In the genomic region with DNA sequence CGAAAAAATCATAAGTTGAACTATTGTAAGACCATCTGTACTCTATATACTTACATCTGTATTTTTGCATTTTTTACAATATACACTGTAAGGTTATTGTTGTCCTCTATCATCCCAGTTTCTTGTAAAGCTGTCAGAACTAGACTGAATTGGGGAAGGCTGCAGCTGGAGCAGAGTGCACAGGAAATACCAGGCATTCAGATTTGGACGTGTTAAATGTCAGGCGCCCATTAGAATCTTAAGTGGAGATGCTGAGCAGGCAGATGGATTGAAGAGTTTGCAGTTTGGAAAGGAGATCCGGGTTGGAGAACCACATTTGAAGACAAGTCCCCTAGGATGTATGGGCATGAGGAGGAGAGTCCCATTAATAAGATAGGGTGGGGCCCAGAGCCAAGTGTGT, we compare ENCODE assay signal across 19 cellular contexts. TPM values are rescaled to one million over a fixed set of nuclear protein-coding genes. Genes with fewer than 3 reads are reported as not detected.
DNase-seq lines count a peak whose midpoint lies in the region; TF ChIP-seq lines count a peak whose summit lies in the region.
"Had no signal": no experiment of that assay in that cellular context is flagged by ENCODE, and none has a peak within 500 bp of the region (broad histone marks: within the 10 kb centered on the region; RNA-seq: fewer than 3 reads in every experiment).

No MANE protein-coding gene starts in this region.

- peak overlapping the region in 1 of 3 donors; percentile 23 for H3K9ac ChIP-seq in skeletal muscle tissue (ENCODE audit: low read depth in 1 of 3, low read length in 3 of 3)

- no peak overlapping the region for H3K27ac Mint-ChIP-seq in activated naive CD4-positive, alpha-beta T cell treated with anti-CD3 and anti-CD28 coated beads, Interleukin-2, amount 10 ng/mL, durations not matched to agents 7 days and 5 days
- H3K27ac Mint-ChIP-seq: activated naive CD8-positive, alpha-beta T cell had no signal

- no peak overlapping the region for H3K4me3 ChIP-seq in MG63
- no peak overlapping the region for H3K4me3 ChIP-seq in ascending aorta
- no peak overlapping the region for H3K4me3 ChIP-seq in skeletal muscle tissue (ENCODE audit: low read length in 3 of 3)
- H3K4me3 ChIP-seq: Peyer's patch, prostate gland, SJSA1 had no signal

- no peaks in the 10 kb centered on the region for H3K27me3 ChIP-seq in MG63
- no peaks in the 10 kb centered on the region for H3K27me3 ChIP-seq in ascending aorta
- no peaks in the 10 kb centered on the region for H3K27me3 ChIP-seq in skeletal muscle tissue (ENCODE audit: control insufficient read depth in 3 of 3, insufficient read depth in 3 of 3, low read length in 3 of 3)
- H3K27me3 ChIP-seq: Peyer's patch, SJSA1 had no signal

- H3K4me1 ChIP-seq in ascending aorta (peaks cover 36 to 76% of the 10 kb centered on the region in 2 donors), skeletal muscle tissue (ENCODE audit: control insufficient read depth in 3 of 3, insufficient read depth in 3 of 3, low read length in 3 of 3) (peaks cover 63 to 87% (median 67%) of the 10 kb centered on the region in 3 donors)
- H3K4me1 ChIP-seq: prostate gland had no signal

- H3K36me3 Mint-ChIP-seq in activated naive CD4-positive, alpha-beta T cell treated with anti-CD3 and anti-CD28 coated beads, Interleukin-2, amount 10 ng/mL, durations not matched to agents 7 days and 5 days: no peaks in the 10 kb centered on the region
- H3K36me3 Mint-ChIP-seq: activated naive CD8-positive, alpha-beta T cell; CD8-positive, alpha-beta memory T cell had no signal

- no peak overlapping the region for H3K4me3 Mint-ChIP-seq in activated naive CD4-positive, alpha-beta T cell treated with anti-CD3 and anti-CD28 coated beads, Interleukin-2, amount 10 ng/mL, durations not matched to agents 7 days and 5 days
- H3K4me3 Mint-ChIP-seq: activated naive CD8-positive, alpha-beta T cell; CD8-positive, alpha-beta memory T cell; effector memory CD8-positive, alpha-beta T cell had no signal

- H3K36me3 ChIP-seq in MG63 (no peaks in the 10 kb centered on the region), ascending aorta (no peaks in the 10 kb centered on the region), skeletal muscle tissue (ENCODE audit: control insufficient read depth in 3 of 3, insufficient read depth in 3 of 3, low read length in 3 of 3) (no peaks in the 10 kb centered on the region)
- H3K36me3 ChIP-seq: Peyer's patch, prostate gland, SJSA1, WERI-Rb-1 had no signal

- peaks cover 6% of the 10 kb centered on the region for H3K27me3 Mint-ChIP-seq in activated naive CD4-positive, alpha-beta T cell treated with anti-CD3 and anti-CD28 coated beads, Interleukin-2, amount 10 ng/mL, durations not matched to agents 7 days and 5 days
- H3K27me3 Mint-ChIP-seq: activated naive CD8-positive, alpha-beta T cell; effector memory CD8-positive, alpha-beta T cell had no signal

- intact Hi-C loops in ascending aorta (cut with DNase I): no loop called here
- intact Hi-C loops in posterior cingulate gyrus (cut with DNase I): no loop called here

- peaks cover 7% of the 10 kb centered on the region for H3K4me1 Mint-ChIP-seq in activated naive CD4-positive, alpha-beta T cell treated with anti-CD3 and anti-CD28 coated beads, Interleukin-2, amount 10 ng/mL, durations not matched to agents 7 days and 5 days

- H3K9me3 ChIP-seq in MG63 (no peaks in the 10 kb centered on the region), ascending aorta (no peaks in the 10 kb centered on the region), skeletal muscle tissue (ENCODE audit: control insufficient read depth in 3 of 3, low read length in 3 of 3) (no peaks in the 10 kb centered on the region)
- H3K9me3 ChIP-seq: Peyer's patch, prostate gland, SJSA1 had no signal

- no peak for TF ChIP-seq CTCF in ascending aorta (IDR thresholded peaks at IDR 0.05)

- DNase-seq in DMS 273 (lab: John Stamatoyannopoulos, UW; ENCODE audit: unreplicated experiment) (peak; percentile 47), DMS 273 treated with DMSO at 0.1 percent for 48 hours (lab: John Stamatoyannopoulos, UW) (no peak), MG63 (peak; percentile 36), ascending aorta (ENCODE audit: low spot score in 2 of 2) (no peak), posterior cingulate gyrus (no peak), NCI-H2171 treated with DMSO at 0.1 percent for 48 hours (lab: John Stamatoyannopoulos, UW) (no peak)
- no peak for DNase-seq in activated naive CD4-positive, alpha-beta T cell treated with anti-CD3 and anti-CD28 coated beads, Interleukin-2, amount 10 ng/mL, durations not matched to agents 7 days and 5 days
- DNase-seq: CD8-positive, alpha-beta memory T cell; effector memory CD8-positive, alpha-beta T cell; kidney; NCI-H1436 treated with DMSO at 0.1 percent for 48 hours; NCI-H226; Peyer's patch; WERI-Rb-1 had no signal

- H3K9me3 Mint-ChIP-seq in activated naive CD4-positive, alpha-beta T cell treated with anti-CD3 and anti-CD28 coated beads, Interleukin-2, amount 10 ng/mL, durations not matched to agents 7 days and 5 days: no peaks in the 10 kb centered on the region
- H3K9me3 Mint-ChIP-seq: CD8-positive, alpha-beta memory T cell; effector memory CD8-positive, alpha-beta T cell had no signal

- H3K27ac ChIP-seq in ascending aorta: peak overlapping the region; percentile 66 to 86
- peak overlapping the region; percentile 87 for H3K27ac ChIP-seq in skeletal muscle tissue (ENCODE audit: low read depth, low read length)
- H3K27ac ChIP-seq: 22Rv1, Peyer's patch, prostate gland, SJSA1, WERI-Rb-1 had no signal

- CTCF ChIA-PET in activated naive CD4-positive, alpha-beta T cell treated with anti-CD3 and anti-CD28 coated beads, Interleukin-2, amount 10 ng/mL, durations not matched to agents 7 days and 5 days (lab: Charles Lee): interaction anchor here (0.6 kb wide), 1 partner anchor 249 kb away, joined by 3 read pairs; no protein-coding TSS in a partner anchor

RNA-seq across cellular contexts. Expression of a gene that starts 40.4 kb away (rescaled TPM):
- 2.0 and 7.1 TPM in 2 replicates for total RNA-seq in MG63 (2014; rRNA removed; shearing (Covaris generic); ENCODE audit: low replicate concordance)
- total RNA-seq in ascending aorta (40.9 TPM), skeletal muscle tissue (74.6 TPM)

Comparison
In these comparisons a context has a peak if more than half of its experiments do, and no peak if none do; other contexts are left out.
1. DNase-seq: peak in DMS 273 (single experiment) and MG63 (single experiment); none in DMS 273 treated with DMSO at 0.1 percent for 48 hours (single experiment), ascending aorta (0 of 2), posterior cingulate gyrus (0 of 10), activated naive CD4-positive, alpha-beta T cell treated with anti-CD3 and anti-CD28 coated beads, Interleukin-2, amount 10 ng/mL, durations not matched to agents 7 days and 5 days (single experiment) and NCI-H2171 treated with DMSO at 0.1 percent for 48 hours (single experiment).